1 cellular context compared by ENCODE assay signal in the genomic region with DNA sequence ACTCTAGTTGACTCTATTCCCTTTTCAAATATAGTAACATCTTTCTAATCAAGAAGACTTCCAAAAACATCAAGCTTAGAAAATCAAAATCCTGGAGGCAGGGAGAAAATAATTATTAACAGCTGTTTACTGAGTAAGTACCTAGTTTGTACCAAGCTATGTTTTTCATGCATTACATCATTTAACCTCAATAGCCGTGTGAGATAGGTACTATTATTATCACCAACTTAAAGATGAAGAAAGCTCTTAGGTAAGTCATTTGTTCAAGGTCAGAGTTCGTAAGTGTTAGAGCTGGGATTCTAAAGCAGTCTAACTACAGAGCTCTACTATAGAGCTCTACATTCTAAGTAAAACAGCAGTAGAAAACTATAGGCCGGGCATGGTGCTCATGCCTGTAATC.
TF ChIP-seq lines count a peak whose summit lies in the region.

No MANE protein-coding gene starts in this region.

TF ChIP-seq in HEK293T, 16 proteins besides CTCF, POLR2A, EP300 and RAD21 (continued from another document):
- no peak for TF ChIP-seq TARDBP (IDR thresholded peaks at IDR 0.05)
- TF ChIP-seq FOXK2 (IDR thresholded peaks at IDR 0.05): no peak
- TF ChIP-seq PKNOX1 (IDR thresholded peaks at IDR 0.05): no peak
- no peak for TF ChIP-seq NFRKB (IDR thresholded peaks at IDR 0.05)
- TF ChIP-seq ZNF384 (IDR thresholded peaks at IDR 0.05): no peak
- TF ChIP-seq L3MBTL2 (conservative IDR thresholded peaks at IDR 0.05): no peak
- no peak for TF ChIP-seq HDGF (IDR thresholded peaks at IDR 0.05; ENCODE audit: borderline replicate concordance)
- no peak for TF ChIP-seq BHLHE40 (IDR thresholded peaks at IDR 0.05; ENCODE audit: borderline replicate concordance)
